Comparison of ENCODE assay signal across 1 cellular context in the genomic region with DNA sequence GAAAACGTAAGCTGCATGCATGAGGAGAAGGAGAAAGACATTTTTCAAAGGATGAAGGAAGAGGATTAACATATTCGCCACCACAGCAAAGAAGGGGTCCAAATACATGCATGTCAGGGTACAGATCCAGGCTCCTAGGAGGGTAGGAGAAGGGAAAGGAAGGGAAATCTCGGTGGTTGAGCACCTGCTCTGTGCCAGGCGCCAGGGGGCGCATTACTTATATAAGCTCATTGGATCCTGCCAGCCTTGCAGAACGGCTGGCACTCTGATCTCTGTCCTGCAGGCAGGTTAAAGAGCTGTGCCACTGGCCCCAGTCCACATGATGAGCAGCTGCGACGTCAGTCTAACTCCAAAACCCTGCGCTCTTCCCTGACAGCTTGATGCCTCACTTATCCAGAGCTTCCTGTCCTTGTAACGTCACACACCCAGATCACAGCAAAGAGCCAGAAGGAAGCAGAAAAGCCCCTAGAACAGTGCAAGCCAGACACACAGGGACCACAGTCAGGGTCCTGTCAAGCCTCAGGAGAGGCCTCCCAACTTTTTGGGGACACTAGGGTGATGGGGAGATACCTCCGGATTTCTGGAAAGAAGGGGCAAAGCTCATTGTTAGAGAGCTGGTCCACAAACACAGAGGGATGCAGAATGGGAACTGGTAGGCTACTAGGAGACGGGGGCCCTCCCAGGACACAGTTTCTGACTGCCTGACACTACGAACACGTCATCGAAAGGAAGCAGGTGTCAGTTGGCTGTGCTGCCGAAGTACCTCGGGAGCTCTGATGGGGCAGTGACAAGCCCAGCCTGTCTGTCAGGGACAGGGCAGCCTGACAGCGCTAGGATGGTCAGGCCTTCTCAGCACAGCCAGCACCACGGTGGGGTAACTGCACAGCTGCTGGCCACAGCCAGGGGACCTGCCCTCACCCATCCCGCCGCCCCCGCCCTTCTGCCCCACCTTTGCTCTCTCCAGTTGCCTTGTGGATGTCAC.
TF ChIP-seq lines count a peak whose summit lies in the region.

No MANE protein-coding gene starts in this region.

TF ChIP-seq in K562, 482 proteins besides CTCF, POLR2A, EP300 and RAD21 (continued from another document):
- TF ChIP-seq CTCFL (IDR thresholded peaks at IDR 0.05; ENCODE audit: borderline replicate concordance, insufficient read depth, low read depth, low read length, poor library complexity, severe bottlenecking): peak; percentile 58
- 0 out of 2 replicates have a peak, but pooled peaks have one; percentile 14 for TF ChIP-seq KLF16 (IDR thresholded peaks at IDR 0.05)
- TF ChIP-seq ARID1B (IDR thresholded peaks at IDR 0.05): no peak
